In genomic region chr4:87045659-87046058, GRCh38 we compare ENCODE assay signal across 15 cellular contexts.
DNase-seq lines count a peak whose midpoint lies in the region; ATAC-seq, FAIRE-seq and TF ChIP-seq lines count a peak whose summit lies in the region.
"Had no signal": no experiment of that assay in that cellular context is flagged by ENCODE, and none has a peak within 500 bp of the region (broad histone marks: within the 10 kb centered on the region; RNA-seq: fewer than 3 reads in every experiment).

No MANE protein-coding gene starts in this region.

- H3K36me3 ChIP-seq in liver (ENCODE audit: control insufficient read depth in 4 of 4, insufficient read depth in 3 of 4, low read depth in 1 of 4, low read length in 3 of 4), result peaks cover 2 to 11% (median 8%) of the 10 kb centered on the region in 4 donors
- H3K36me3 ChIP-seq in HepG2 (replicated peaks in 1 of 2; ENCODE audit: control insufficient read depth in 1 of 2, insufficient read depth in 2 of 2, low read length in 2 of 2), result peaks cover 7 to 28% of the 10 kb centered on the region in 2 experiments; a peak in 4 of 5 replicates
- peaks cover 8% of the 10 kb centered on the region for H3K36me3 ChIP-seq in rectal smooth muscle tissue (ENCODE audit: control insufficient read depth, insufficient read depth, low read length)

- in situ Hi-C loops in HepG2 (cut with HindIII; ENCODE audit: extremely low pct_ligation_motif_present, low pct_unique_long_range_greater_than_20kb), result no loop called here

- no peak overlapping the region for H2AFZ ChIP-seq in HepG2 (ENCODE audit: low read length)

- no peak overlapping the region for H3K4me3 ChIP-seq in liver (ENCODE audit: low read depth in 1 of 3, low read length in 3 of 3)
- H3K4me3 ChIP-seq in HepG2 (replicated peaks in 1 of 3; ENCODE audit: insufficient read depth in 1 of 3, low read depth in 2 of 3, low read length in 3 of 3), result no peak overlapping the region
- peak overlapping the region; percentile 35 for H3K4me3 ChIP-seq in rectal smooth muscle tissue (ENCODE audit: low read length)

- H3K27me3 ChIP-seq in liver (ENCODE audit: control insufficient read depth in 4 of 4, insufficient read depth in 4 of 4, low read length in 3 of 4) (no peaks in the 10 kb centered on the region), HepG2 (ENCODE audit: control insufficient read depth in 1 of 2, insufficient read depth in 2 of 2, low read length in 2 of 2) (no peaks in the 10 kb centered on the region), rectal smooth muscle tissue (ENCODE audit: control insufficient read depth, insufficient read depth, low read length) (no peaks in the 10 kb centered on the region)

- ATAC-seq in HepG2, result no peak
- peak; percentile 29 for ATAC-seq in left lobe of liver
- ATAC-seq in GM19351 (IDR thresholded peaks at IDR 0.05; ENCODE audit: unreplicated experiment), result no peak
- ATAC-seq: activated CD4-positive, CD25-positive, alpha-beta regulatory T cell treated with anti-CD3 and anti-CD28 coated beads, Interleukin-2, amount 50 U/mL, for 24 hours had no signal

- TF ChIP-seq RAD21 in liver (IDR thresholded peaks at IDR 0.05) (no peak), HepG2 (CRISPR knock-in tag; IDR thresholded peaks at IDR 0.05) (no peak)

- H3K9me3 ChIP-seq in liver (ENCODE audit: control insufficient read depth in 4 of 4, low read length in 3 of 4) (no peaks in the 10 kb centered on the region), HepG2 (ENCODE audit: low read length) (no peaks in the 10 kb centered on the region)

- intact Hi-C loops in HepG2 (cut with micrococcal nuclease; ENCODE audit: unreplicated experiment), result no loop called here

- TF ChIP-seq CTCF in liver (IDR thresholded peaks at IDR 0.05; ENCODE audit: low read depth, low read length, missing input control), result no peak
- no peak for TF ChIP-seq CTCF in HepG2 (CRISPR knock-in tag; IDR thresholded peaks at IDR 0.05)

- FAIRE-seq in HepG2 (lab: Jason Lieb, UNC), result no peak
- FAIRE-seq: A204.1, small intestine had no signal

- no peak for TF ChIP-seq POLR2A in HepG2 (IDR thresholded peaks at IDR 0.05; ENCODE audit: insufficient read depth in 1 of 2, low read depth in 2 of 2, low read length in 2 of 2)

- BruUV-seq in HepG2 (replicated peaks; lab: Mats Ljungman, UMichigan), result no TSS peak

- peaks cover 20% of the 10 kb centered on the region for H4K20me1 ChIP-seq in HepG2 (ENCODE audit: insufficient read depth, low read length)

- H3K9ac ChIP-seq in liver (ENCODE audit: low read depth in 1 of 2, low read length in 2 of 2) (no peak overlapping the region), HepG2 (ENCODE audit: insufficient read depth, low read depth, low read length) (no peak overlapping the region), rectal smooth muscle tissue (ENCODE audit: low read length) (no peak overlapping the region)

- H3K4me2 ChIP-seq in HepG2 (ENCODE audit: low read depth, low read length), result no peak overlapping the region

- peak overlapping the region; percentile 55 to 71 for H3K27ac ChIP-seq in liver (ENCODE audit: low read depth in 1 of 2, low read length in 2 of 2)
- no peak overlapping the region for H3K27ac ChIP-seq in HepG2 (ENCODE audit: extremely low read length, insufficient read depth, low read length)
- peak overlapping the region; percentile 82 for H3K27ac ChIP-seq in rectal smooth muscle tissue (ENCODE audit: low read depth, low read length)

- 33% methylated on average over 3 of the region's 3 CpGs for WGBS in liver
- 94% methylated on average over 3 of the region's 3 CpGs for WGBS in HepG2 (ENCODE audit: low lambda C conversion rate)

- peaks cover 8 to 35% (median 27%) of the 10 kb centered on the region in 4 donors for H3K4me1 ChIP-seq in liver (ENCODE audit: control insufficient read depth in 4 of 4, insufficient read depth in 4 of 4, low read length in 3 of 4)
- H3K4me1 ChIP-seq in HepG2 (ENCODE audit: insufficient read depth, low read length), result peaks cover 23% of the 10 kb centered on the region
- H3K4me1 ChIP-seq in rectal smooth muscle tissue (ENCODE audit: control insufficient read depth, insufficient read depth, low read length), result peaks cover 40% of the 10 kb centered on the region

- peaks cover 34% of the 10 kb centered on the region for H3K79me2 ChIP-seq in HepG2 (ENCODE audit: insufficient read depth, low read length)

- POLR2A ChIA-PET in HepG2 (lab: Yijun Ruan, JAX), result no interaction called here

- DNase-seq in HepG2 (ENCODE audit: low spot score) (no peak), left lobe of liver (ENCODE audit: low spot score) (no peak), HUDEP-2 (lab: John Stamatoyannopoulos, UW; ENCODE audit: unreplicated experiment in 76 of 76) (no peak), kidney glomerular epithelial cell (lab: John Stamatoyannopoulos, UW) (no peak)
- no peak for DNase-seq in activated CD8-positive, alpha-beta memory T cell treated with anti-CD3 and anti-CD28 coated beads for 24 hours
- DNase-seq: amygdala, COR-L47, hypothalamus, NCI-H2171 treated with DMSO at 0.1 percent for 48 hours, small intestine had no signal

- no peak for TF ChIP-seq EP300 in HepG2 (IDR thresholded peaks at IDR 0.05; ENCODE audit: low read depth in 2 of 2, low read length in 2 of 2)
- no peak for TF ChIP-seq EP300 in HepG2 (CRISPR knock-in tag; IDR thresholded peaks at IDR 0.05; ENCODE audit: borderline replicate concordance)

- CTCF ChIA-PET in HepG2 (lab: Yijun Ruan, JAX; ENCODE audit: low intra/inter-chr PET ratio, low total read pairs), result no interaction called here

TF ChIP-seq in liver, 16 proteins besides CTCF, POLR2A, EP300 and RAD21:
- peak; percentile 10 for TF ChIP-seq YY1 (IDR thresholded peaks at IDR 0.05)
- TF ChIP-seq SP1 (IDR thresholded peaks at IDR 0.05), result no peak

TF ChIP-seq in HepG2, 621 proteins besides CTCF, POLR2A, EP300 and RAD21:
- TF ChIP-seq AHR (CRISPR knock-in tag; IDR thresholded peaks at IDR 0.05), result no peak
- TF ChIP-seq RXRB (CRISPR knock-in tag; IDR thresholded peaks at IDR 0.05; ENCODE audit: borderline replicate concordance), result no peak
